Comparison of ENCODE assay signal across 8 cellular contexts in the genomic region with DNA sequence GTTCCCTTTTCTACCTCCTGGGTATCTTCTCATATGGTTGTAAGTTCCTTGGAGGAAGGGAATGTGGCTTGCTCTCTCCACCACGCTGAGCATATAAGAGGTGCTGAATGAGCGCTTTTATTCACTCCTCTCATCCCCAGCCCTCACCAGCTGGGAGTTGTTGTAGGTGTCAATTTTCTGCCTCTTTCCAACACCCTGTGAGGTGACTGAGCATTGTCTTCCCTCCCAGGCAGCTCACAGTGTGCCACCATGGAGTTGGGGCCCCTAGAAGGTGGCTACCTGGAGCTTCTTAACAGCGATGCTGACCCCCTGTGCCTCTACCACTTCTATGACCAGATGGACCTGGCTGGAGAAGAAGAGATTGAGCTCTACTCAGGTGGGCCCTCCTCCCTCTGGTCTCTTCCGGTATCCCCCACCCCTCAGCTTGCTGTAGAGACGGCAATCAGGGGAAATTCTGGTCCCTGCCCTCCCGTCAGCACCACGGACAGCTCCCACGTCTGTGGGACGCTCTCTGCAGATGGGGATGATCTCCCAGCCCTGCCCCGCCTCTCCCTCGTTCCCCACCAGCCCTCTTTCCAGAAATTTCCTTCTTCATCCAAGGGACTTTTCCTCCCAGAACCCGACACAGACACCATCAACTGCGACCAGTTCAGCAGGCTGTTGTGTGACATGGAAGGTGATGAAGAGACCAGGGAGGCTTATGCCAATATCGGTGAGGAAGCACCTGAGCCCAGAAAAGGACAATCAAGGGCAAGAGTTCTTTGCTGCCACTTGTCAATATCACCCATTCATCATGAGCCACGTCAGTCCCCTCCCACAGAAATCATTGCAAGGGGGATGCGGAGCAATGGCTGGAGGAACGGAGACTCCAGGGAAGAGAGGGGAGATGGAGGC. TPM values are rescaled to one million over a fixed set of nuclear protein-coding genes. Genes with fewer than 3 reads are reported as not detected.
DNase-seq lines count a peak whose midpoint lies in the region; ATAC-seq and TF ChIP-seq lines count a peak whose summit lies in the region.

No MANE protein-coding gene starts in this region.

- ATAC-seq in mucosa of descending colon: peak; percentile 37

- in situ Hi-C loops in T47D (cut with HindIII; ENCODE audit: low pct_unique_long_range_greater_than_20kb, low sequenced_read_pairs): no loop called here

- no peaks in the 10 kb centered on the region for H3K36me3 ChIP-seq in MG63
- no peaks in the 10 kb centered on the region for H3K36me3 ChIP-seq in mucosa of descending colon (ENCODE audit: low read depth)
- H3K36me3 ChIP-seq in BE2C: no peaks in the 10 kb centered on the region

- TF ChIP-seq CTCF in mucosa of descending colon (IDR thresholded peaks at IDR 0.05) (no peak), BE2C (IDR thresholded peaks at IDR 0.05; ENCODE audit: low read depth, low read length) (no peak)

- H3K4me1 ChIP-seq in mucosa of descending colon (ENCODE audit: low read depth): no peaks in the 10 kb centered on the region
- no peaks in the 10 kb centered on the region for H3K4me1 ChIP-seq in BE2C

- H3K9me3 ChIP-seq in MG63 (no peaks in the 10 kb centered on the region), mucosa of descending colon (no peaks in the 10 kb centered on the region), BE2C (no peaks in the 10 kb centered on the region)

- DNase-seq in EL: peak; percentile 36
- peak; percentile 37 for DNase-seq in MG63
- peak; percentile 53 to 73 for DNase-seq in T47D (ENCODE audit: low read depth in 1 of 2, low spot score in 1 of 2)
- DNase-seq in mucosa of descending colon: peak in 2 of 3 donors; percentile 64 to 68
- DNase-seq in central memory CD4-positive, alpha-beta T cell: no peak
- DNase-seq in BE2C: no peak
- DNase-seq in NCI-H2171 (lab: John Stamatoyannopoulos, UW): no peak
- DNase-seq in NCI-H187 (lab: John Stamatoyannopoulos, UW): no peak

- no peak overlapping the region for H3K4me3 ChIP-seq in MG63
- no peak overlapping the region for H3K4me3 ChIP-seq in mucosa of descending colon
- no peak overlapping the region for H3K4me3 ChIP-seq in BE2C (ENCODE audit: low read depth, low read length)

- H3K27me3 ChIP-seq in MG63 (peaks cover 2% of the 10 kb centered on the region; the same call in 1 of the 2 replicates), BE2C (peaks cover 24% of the 10 kb centered on the region)

- intact Hi-C loops in mucosa of descending colon (cut with DNase I, micrococcal nuclease): no loop called here

RNA-seq across cellular contexts. Expression of gene CIITA, which starts 18.3 kb away (rescaled TPM):
- not detected in 2 replicates for total RNA-seq in MG63 (2014; rRNA removed; shearing (Covaris generic); ENCODE audit: low replicate concordance)
- total RNA-seq in mucosa of descending colon: 10 to 100 TPM in 1 of 3 donors, 1 to 10 TPM in 2; 5.8 to 16.0 (median 9.1) TPM
- polyA plus RNA-seq in BE2C (2012; ENCODE audit: insufficient read depth, insufficient read length, low read depth): 1.8 TPM

RNA-seq across cellular contexts. Expression of gene DEXI, which starts 47.0 kb away (rescaled TPM):
- 64.1 and 87.2 TPM in 2 replicates for total RNA-seq in MG63 (2014; rRNA removed; shearing (Covaris generic); ENCODE audit: low replicate concordance)
- total RNA-seq in mucosa of descending colon: 10 to 100 TPM; 18.0 to 44.8 (median 26.6) TPM
- polyA plus RNA-seq in BE2C (2012; ENCODE audit: insufficient read depth, insufficient read length, low read depth): 68.8 TPM

RNA-seq across cellular contexts. Expression of gene CLEC16A, which starts 49.1 kb away (rescaled TPM):
- total RNA-seq in MG63 (2014; rRNA removed; shearing (Covaris generic); ENCODE audit: low replicate concordance): 6.2 and 11.5 TPM in 2 replicates
- total RNA-seq in mucosa of descending colon: 10 to 100 TPM; 30.3 to 38.1 (median 37.1) TPM
- polyA plus RNA-seq in BE2C (2012; ENCODE audit: insufficient read depth, insufficient read length, low read depth): 33.3 TPM

Comparison
In these comparisons a context has a peak if more than half of its experiments do, and no peak if none do; other contexts are left out.
1. DNase-seq: peak in EL (single experiment), MG63 (single experiment), T47D (2 of 2) and mucosa of descending colon (2 of 3); none in central memory CD4-positive, alpha-beta T cell (single experiment), BE2C (single experiment), NCI-H2171 (single experiment) and NCI-H187 (0 of 2).